Comparison of ENCODE assay signal across 8 cellular contexts in genomic region chr14:53055003-53055402, GRCh38.
DNase-seq lines count a peak whose midpoint lies in the region; ATAC-seq and TF ChIP-seq lines count a peak whose summit lies in the region.

No MANE protein-coding gene starts in this region.

- H3K4me3 Mint-ChIP-seq in activated CD4-positive, alpha-beta T cell treated with anti-CD3 and anti-CD28 coated beads for 36 hours, result no peak overlapping the region
- H3K4me3 Mint-ChIP-seq in stimulated activated naive CD8-positive, alpha-beta T cell treated with anti-CD3 and anti-CD28 coated beads, Interleukin-15, amount 100 ng/mL, for 72 hours, result no peak overlapping the region

- no peak for DNase-seq in activated CD4-positive, alpha-beta T cell treated with anti-CD3 and anti-CD28 coated beads for 36 hours
- no peak for DNase-seq in activated CD4-positive, alpha-beta T cell treated with anti-CD3 and anti-CD28 coated beads, Interleukin-2, amount 50 U/mL, for 1 hour
- peak; percentile 8 for DNase-seq in NCI-H446 treated with DMSO at 0.1 percent for 48 hours (lab: John Stamatoyannopoulos, UW)
- DNase-seq in body of pancreas, result no peak
- peak; percentile 43 for DNase-seq in iPS-NIHi7 (ENCODE audit: extremely low spot score)
- peak; percentile 95 for DNase-seq in superior temporal gyrus (ENCODE audit: extremely low spot score)
- DNase-seq in stimulated activated naive CD8-positive, alpha-beta T cell treated with anti-CD3 and anti-CD28 coated beads, Interleukin-15, amount 100 ng/mL, for 72 hours, result no peak

- H3K9me3 Mint-ChIP-seq in activated CD4-positive, alpha-beta T cell treated with anti-CD3 and anti-CD28 coated beads for 36 hours (ENCODE audit: low read depth), result no peaks in the 10 kb centered on the region
- no peaks in the 10 kb centered on the region for H3K9me3 Mint-ChIP-seq in stimulated activated naive CD8-positive, alpha-beta T cell treated with anti-CD3 and anti-CD28 coated beads, Interleukin-15, amount 100 ng/mL, for 72 hours

- H3K36me3 ChIP-seq in body of pancreas (replicated peaks in 1 of 2; ENCODE audit: insufficient read depth in 1 of 2, low read depth in 2 of 2), result no peaks in the 10 kb centered on the region

- no peak for TF ChIP-seq POLR2A in body of pancreas (IDR thresholded peaks at IDR 0.05)

- H3K27ac ChIP-seq in body of pancreas, result no peak overlapping the region

- H3K27me3 Mint-ChIP-seq in activated CD4-positive, alpha-beta T cell treated with anti-CD3 and anti-CD28 coated beads for 36 hours, result no peaks in the 10 kb centered on the region
- no peaks in the 10 kb centered on the region for H3K27me3 Mint-ChIP-seq in stimulated activated naive CD8-positive, alpha-beta T cell treated with anti-CD3 and anti-CD28 coated beads, Interleukin-15, amount 100 ng/mL, for 72 hours

- intact Hi-C loops in activated CD4-positive, alpha-beta T cell treated with anti-CD3 and anti-CD28 coated beads for 36 hours (cut with DNase I, micrococcal nuclease), result loop anchor here (1.0 to 10.0 kb wide), 3 partner anchors 232 to 252 kb away; no protein-coding TSS in a partner anchor
- intact Hi-C loops in body of pancreas (cut with DNase I), result loop anchor here (10.0 kb wide), 1 partner anchor 230 kb away; no protein-coding TSS in a partner anchor

- H3K4me3 ChIP-seq in body of pancreas, result no peak overlapping the region

- H3K4me1 Mint-ChIP-seq in activated CD4-positive, alpha-beta T cell treated with anti-CD3 and anti-CD28 coated beads for 36 hours, result peaks cover 6% of the 10 kb centered on the region
- H3K4me1 Mint-ChIP-seq in stimulated activated naive CD8-positive, alpha-beta T cell treated with anti-CD3 and anti-CD28 coated beads, Interleukin-15, amount 100 ng/mL, for 72 hours, result peaks cover under 1% of the 10 kb centered on the region

- TF ChIP-seq CTCF in body of pancreas (IDR thresholded peaks at IDR 0.05), result peak; percentile 56 to 83 (median 72)

- H3K4me1 ChIP-seq in body of pancreas, result no peaks in the 10 kb centered on the region

- H3K36me3 Mint-ChIP-seq in activated CD4-positive, alpha-beta T cell treated with anti-CD3 and anti-CD28 coated beads for 36 hours (ENCODE audit: low read depth), result peaks cover 26% of the 10 kb centered on the region

- no peak overlapping the region for H3K27ac Mint-ChIP-seq in activated CD4-positive, alpha-beta T cell treated with anti-CD3 and anti-CD28 coated beads for 36 hours
- no peak overlapping the region for H3K27ac Mint-ChIP-seq in stimulated activated naive CD8-positive, alpha-beta T cell treated with anti-CD3 and anti-CD28 coated beads, Interleukin-15, amount 100 ng/mL, for 72 hours

- 0% methylated on average over 1 of the region's 1 CpG for WGBS in body of pancreas, 2 donors

- POLR2A ChIA-PET in activated CD4-positive, alpha-beta T cell treated with anti-CD3 and anti-CD28 coated beads for 36 hours (lab: Charles Lee), result no interaction called here

- ATAC-seq in activated CD4-positive, alpha-beta T cell treated with anti-CD3 and anti-CD28 coated beads for 36 hours, result peak; percentile 74
- ATAC-seq in HG02885 (IDR thresholded peaks at IDR 0.05; ENCODE audit: poor library complexity, unreplicated experiment), result peak; percentile 52
- peak; percentile 67 for ATAC-seq in body of pancreas
- no peak for ATAC-seq in stimulated activated naive CD8-positive, alpha-beta T cell treated with anti-CD3 and anti-CD28 coated beads, Interleukin-15, amount 100 ng/mL, for 72 hours

- CTCF ChIA-PET in activated CD4-positive, alpha-beta T cell treated with anti-CD3 and anti-CD28 coated beads for 36 hours (lab: Charles Lee), result interaction anchor here (0.6 to 4.2 kb wide), 11 partner anchors 9 to 253 kb away, joined by 3 to 30 read pairs (median 4); no protein-coding TSS in a partner anchor

- no peaks in the 10 kb centered on the region for H3K9me3 ChIP-seq in body of pancreas

- no peaks in the 10 kb centered on the region for H3K27me3 ChIP-seq in body of pancreas

Comparison
In these comparisons a context has a peak if more than half of its experiments do, and no peak if none do; other contexts are left out.
1. DNase-seq: peak in NCI-H446 treated with DMSO at 0.1 percent for 48 hours (single experiment), iPS-NIHi7 (single experiment) and superior temporal gyrus (single experiment); none in activated CD4-positive, alpha-beta T cell treated with anti-CD3 and anti-CD28 coated beads for 36 hours (single experiment), activated CD4-positive, alpha-beta T cell treated with anti-CD3 and anti-CD28 coated beads, Interleukin-2, amount 50 U/mL, for 1 hour (single experiment), body of pancreas (0 of 4) and stimulated activated naive CD8-positive, alpha-beta T cell treated with anti-CD3 and anti-CD28 coated beads, Interleukin-15, amount 100 ng/mL, for 72 hours (0 of 2).